Comparison of ENCODE assay signal across 14 cellular contexts in genomic region chr1:153795325-153795837, GRCh38. TPM values are rescaled to one million over a fixed set of nuclear protein-coding genes. Genes with fewer than 3 reads are reported as not detected.
DNase-seq lines count a peak whose midpoint lies in the region; ATAC-seq and TF ChIP-seq lines count a peak whose summit lies in the region.
"Had no signal": no experiment of that assay in that cellular context is flagged by ENCODE, and none has a peak within 500 bp of the region (broad histone marks: within the 10 kb centered on the region; RNA-seq: fewer than 3 reads in every experiment).

No MANE protein-coding gene starts in this region.

- H3K23ac ChIP-seq in H9 (ENCODE audit: insufficient read length, low read depth, low read length), result no peak overlapping the region

- no peaks in the 10 kb centered on the region for H3K9me3 Mint-ChIP-seq in H9
- H3K9me3 Mint-ChIP-seq: activated T-helper 2 cell treated with anti-CD3 and anti-CD28 coated beads, Interferon-gamma antibody, Interleukin-2, Interleukin-4, amounts not matched to agents 10 μg/mL and 5 μg/mL and 100 μg/mL, durations not matched to agents 14 hours and 24 hours and 36 hours had no signal

- no peak overlapping the region for H2BK5ac ChIP-seq in H9 (ENCODE audit: insufficient read length, low read length)

- no peaks in the 10 kb centered on the region for H3K79me2 ChIP-seq in H9 (ENCODE audit: insufficient read depth, low read length)

- H3K14ac ChIP-seq in H9 (ENCODE audit: insufficient read depth, low read length), result peak overlapping the region; percentile 42; the same call in 1 of the 2 replicates

- H3K4me3 ChIP-seq in neuron (ENCODE audit: low read length), result peak overlapping the region; percentile 85
- H3K4me3 ChIP-seq: ovary had no signal

- H4K8ac ChIP-seq in H9 (replicated peaks; ENCODE audit: insufficient read length, low read depth, low read length), result no peak overlapping the region

- no peaks in the 10 kb centered on the region for H3K36me3 Mint-ChIP-seq in H9 (ENCODE audit: insufficient read depth in 1 of 3, low read depth in 3 of 3)

- no peak overlapping the region for H3K9ac ChIP-seq in H9 (ENCODE audit: extremely low read depth, insufficient read length, low read length)

- H2AK5ac ChIP-seq in H9 (ENCODE audit: insufficient read length, low read length), result no peak overlapping the region

- H2BK15ac ChIP-seq in H9 (ENCODE audit: low read depth, low read length), result no peak overlapping the region

- H3K9me3 ChIP-seq in H9 (ENCODE audit: control insufficient read depth, low read depth, low read length), result no peaks in the 10 kb centered on the region
- no peaks in the 10 kb centered on the region for H3K9me3 ChIP-seq in neuron (ENCODE audit: low read length)
- H3K9me3 ChIP-seq: ovary had no signal

- no peak overlapping the region for H3K4ac ChIP-seq in H9 (ENCODE audit: low read depth, low read length)

- H3T11ph ChIP-seq in H9 (ENCODE audit: low read length), result no peak overlapping the region

- H3K4me1 Mint-ChIP-seq in H9, result peaks cover 35 to 50% of the 10 kb centered on the region in 2 experiments

- no peak overlapping the region for H4K5ac ChIP-seq in H9 (ENCODE audit: insufficient read length, low read depth, low read length)

- no peak overlapping the region for H4K91ac ChIP-seq in H9 (ENCODE audit: insufficient read length, low read depth, low read length)

- peaks cover 43% of the 10 kb centered on the region for H3K36me3 ChIP-seq in neuron (ENCODE audit: insufficient read depth, low read length)
- H3K36me3 ChIP-seq: ovary had no signal

- H2BK120ac ChIP-seq in H9 (ENCODE audit: low read depth, low read length, poor library complexity, severe bottlenecking), result no peak overlapping the region

- H3K27ac Mint-ChIP-seq in H9, result no peak overlapping the region
- H3K27ac Mint-ChIP-seq: activated T-helper 2 cell treated with anti-CD3 and anti-CD28 coated beads, Interferon-gamma antibody, Interleukin-2, Interleukin-4, amounts not matched to agents 10 μg/mL and 5 μg/mL and 100 μg/mL, durations not matched to agents 14 hours and 24 hours and 36 hours had no signal

- no peak overlapping the region for H3K4me2 ChIP-seq in H9 (ENCODE audit: insufficient read depth, insufficient read length, low read length)

- H4K20me1 ChIP-seq in H9 (ENCODE audit: control insufficient read depth, insufficient read depth, insufficient read length), result no peaks in the 10 kb centered on the region

- no peaks in the 10 kb centered on the region for H3K23me2 ChIP-seq in H9 (ENCODE audit: insufficient read length, low read depth, low read length, poor library complexity, severe bottlenecking)

- DNase-seq in COLO668 (lab: John Stamatoyannopoulos, UW; ENCODE audit: unreplicated experiment) (peak; percentile 56), H9 (peak; percentile 32), cerebellum (ENCODE audit: low spot score) (peak; percentile 91), mucosa of gallbladder (ENCODE audit: low spot score) (no peak), OCI-M2 (lab: John Stamatoyannopoulos, UW; ENCODE audit: unreplicated experiment) (no peak)
- DNase-seq: foreskin keratinocyte; left cardiac atrium; stimulated activated CD4-positive, alpha-beta T cell treated with anti-CD3 and anti-CD28 coated beads, Interleukin-4, amount 100 ng/mL, for 1 hour; T-helper 1 cell had no signal

- no peak for ATAC-seq in HG03025 (IDR thresholded peaks at IDR 0.05; ENCODE audit: low FRiP score, unreplicated experiment)
- ATAC-seq: foreskin keratinocyte, left cardiac atrium had no signal

- no peaks in the 10 kb centered on the region for H3K4me1 ChIP-seq in H9 (ENCODE audit: insufficient read depth, low read length)
- peaks cover 68% of the 10 kb centered on the region for H3K4me1 ChIP-seq in neuron (ENCODE audit: insufficient read depth, low read length)
- H3K4me1 ChIP-seq: foreskin keratinocyte had no signal

- H3K4me3 Mint-ChIP-seq in H9, result no peak overlapping the region

- H3K56ac ChIP-seq in H9 (ENCODE audit: insufficient read length, low read depth, low read length), result no peak overlapping the region

- no CpG with 5 or more reads among the region's 18 CpGs for WGBS in H9 (ENCODE audit: extremely low coverage, insufficient read length, low lambda C conversion rate)

- no peak overlapping the region for H2BK20ac ChIP-seq in H9 (ENCODE audit: low read depth, low read length, poor library complexity, severe bottlenecking)

- no peak overlapping the region for H3K18ac ChIP-seq in H9 (ENCODE audit: insufficient read length, low read depth, low read length)

- H3K27me3 Mint-ChIP-seq in H9 (ENCODE audit: low read depth), result peaks cover 2% of the 10 kb centered on the region

- H3K27me3 ChIP-seq in H9 (ENCODE audit: insufficient read depth, low read length) (no peaks in the 10 kb centered on the region), neuron (ENCODE audit: insufficient read depth, low read length) (no peaks in the 10 kb centered on the region)
- H3K27me3 ChIP-seq: foreskin keratinocyte, ovary had no signal

- H2AFZ ChIP-seq in H9 (ENCODE audit: low read length), result no peak overlapping the region
- no peak overlapping the region for H2AFZ ChIP-seq in neuron (ENCODE audit: low read depth, low read length)

- H2BK12ac ChIP-seq in H9 (ENCODE audit: insufficient read length, low read depth, low read length), result no peak overlapping the region

- H3K27ac ChIP-seq in H9 (ENCODE audit: insufficient read length, low read depth, low read length), result no peak overlapping the region
- H3K27ac ChIP-seq: foreskin keratinocyte, ovary, VCaP had no signal

- TF ChIP-seq CTCF in H9 (conservative IDR thresholded peaks at IDR 0.05), result no peak

- H3K79me1 ChIP-seq in H9 (ENCODE audit: insufficient read depth, low read depth, low read length, poor library complexity, severe bottlenecking), result no peaks in the 10 kb centered on the region

RNA-seq across cellular contexts. Expression of gene SLC27A3, which starts 20.2 kb away (rescaled TPM):
- total RNA-seq in H9 (2021) (42.0 and 45.3 TPM in 2 replicates), cerebellum (9.6 TPM), mucosa of gallbladder (22.1 TPM)

Comparison
In these comparisons a context has a peak if more than half of its experiments do, and no peak if none do; other contexts are left out.
1. DNase-seq: peak in COLO668 (single experiment), H9 (single experiment) and cerebellum (single experiment); none in mucosa of gallbladder (single experiment) and OCI-M2 (single experiment).